Comparison of ENCODE assay signal across 1 cellular context in the genomic region with DNA sequence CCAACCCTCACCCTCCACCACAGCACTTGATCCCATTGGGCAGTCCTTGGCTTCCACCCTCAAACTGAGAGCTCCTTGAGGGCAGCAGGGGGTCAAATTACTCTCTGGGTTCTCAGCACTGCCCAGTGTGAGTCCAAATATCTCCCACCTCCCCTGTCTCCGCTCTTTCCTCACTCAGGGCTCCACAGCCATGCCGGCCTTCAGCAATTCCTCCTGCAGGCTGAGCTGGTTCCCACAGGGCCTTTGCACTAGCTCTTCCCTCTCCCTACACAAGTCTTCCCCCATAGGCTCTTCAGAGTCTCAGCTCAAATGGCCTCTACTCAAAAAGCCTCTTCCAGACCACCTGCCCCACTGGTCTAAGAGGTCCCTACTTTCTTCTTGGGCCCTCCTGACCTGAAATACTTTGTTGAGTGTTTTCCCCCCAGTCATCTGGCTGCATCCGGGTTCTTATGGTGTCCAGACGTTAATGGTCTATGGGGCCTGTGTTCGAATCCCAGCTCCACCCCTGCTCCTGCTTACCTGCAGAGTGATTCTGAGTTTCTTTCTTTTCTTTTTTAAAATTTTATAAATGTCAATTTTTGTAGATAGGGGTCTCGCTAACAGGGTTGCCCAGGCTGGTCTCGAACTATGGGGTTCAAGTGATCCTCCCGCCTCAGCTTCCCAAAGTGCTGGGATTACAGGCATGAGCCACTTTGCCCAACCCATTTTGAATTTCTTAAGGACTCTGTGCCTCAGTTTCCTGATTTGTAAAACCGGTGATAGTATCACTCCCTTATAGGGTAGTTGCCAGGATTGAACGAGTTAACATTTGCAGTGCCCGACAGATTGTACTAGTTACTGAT.
TF ChIP-seq lines count a peak whose summit lies in the region.

No MANE protein-coding gene starts in this region.

TF ChIP-seq in IMR-90, 13 proteins besides CTCF, POLR2A, EP300 and RAD21 (continued from another document):
- TF ChIP-seq MAFK (IDR thresholded peaks at IDR 0.05; ENCODE audit: low read depth, low read length) (no peak), RCOR1 (IDR thresholded peaks at IDR 0.05; ENCODE audit: insufficient replicate concordance, low read length) (no peak), NFE2L2 (IDR thresholded peaks at IDR 0.05; ENCODE audit: low read depth, low read length) (no peak), FOS (IDR thresholded peaks at IDR 0.05; ENCODE audit: low read depth, low read length) (no peak), CEBPB (IDR thresholded peaks at IDR 0.05; ENCODE audit: low read depth, low read length) (no peak), RFX5 (IDR thresholded peaks at IDR 0.05; ENCODE audit: low read depth, low read length) (no peak), CHD1 (IDR thresholded peaks at IDR 0.05; ENCODE audit: low read depth, low read length) (no peak)
- TF ChIP-seq, protein P1, sequence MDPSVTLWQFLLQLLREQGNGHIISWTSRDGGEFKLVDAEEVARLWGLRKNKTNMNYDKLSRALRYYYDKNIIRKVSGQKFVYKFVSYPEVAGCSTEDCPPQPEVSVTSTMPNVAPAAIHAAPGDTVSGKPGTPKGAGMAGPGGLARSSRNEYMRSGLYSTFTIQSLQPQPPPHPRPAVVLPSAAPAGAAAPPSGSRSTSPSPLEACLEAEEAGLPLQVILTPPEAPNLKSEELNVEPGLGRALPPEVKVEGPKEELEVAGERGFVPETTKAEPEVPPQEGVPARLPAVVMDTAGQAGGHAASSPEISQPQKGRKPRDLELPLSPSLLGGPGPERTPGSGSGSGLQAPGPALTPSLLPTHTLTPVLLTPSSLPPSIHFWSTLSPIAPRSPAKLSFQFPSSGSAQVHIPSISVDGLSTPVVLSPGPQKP (IDR thresholded peaks at IDR 0.05; ENCODE audit: borderline replicate concordance, low read depth, low read length), result no peak
- TF ChIP-seq, protein P2, sequence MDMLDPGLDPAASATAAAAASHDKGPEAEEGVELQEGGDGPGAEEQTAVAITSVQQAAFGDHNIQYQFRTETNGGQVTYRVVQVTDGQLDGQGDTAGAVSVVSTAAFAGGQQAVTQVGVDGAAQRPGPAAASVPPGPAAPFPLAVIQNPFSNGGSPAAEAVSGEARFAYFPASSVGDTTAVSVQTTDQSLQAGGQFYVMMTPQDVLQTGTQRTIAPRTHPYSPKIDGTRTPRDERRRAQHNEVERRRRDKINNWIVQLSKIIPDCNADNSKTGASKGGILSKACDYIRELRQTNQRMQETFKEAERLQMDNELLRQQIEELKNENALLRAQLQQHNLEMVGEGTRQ (IDR thresholded peaks at IDR 0.05; ENCODE audit: low read depth, low read length), result no peak
